ENCODE assay signal across 24 cellular contexts in genomic region chr2:158486150-158486969, GRCh38. TPM values are rescaled to one million over a fixed set of nuclear protein-coding genes. Genes with fewer than 3 reads are reported as not detected.
DNase-seq lines count a peak whose midpoint lies in the region; ATAC-seq, FAIRE-seq and TF ChIP-seq lines count a peak whose summit lies in the region.
"Had no signal": no experiment of that assay in that cellular context is flagged by ENCODE, and none has a peak within 500 bp of the region (broad histone marks: within the 10 kb centered on the region; RNA-seq: fewer than 3 reads in every experiment).

No MANE protein-coding gene starts in this region.

- H2BK120ac ChIP-seq in IMR-90 (ENCODE audit: low read depth, low read length): peak overlapping the region; percentile 33

- H3K27ac ChIP-seq in IMR-90 (ENCODE audit: insufficient read depth, low read length): peak overlapping the region; percentile 88; the same call in 1 of the 2 replicates
- H3K27ac ChIP-seq in mammary epithelial cell (ENCODE audit: insufficient read depth, low read depth, low read length): peak overlapping the region; percentile 32
- no peak overlapping the region for H3K27ac ChIP-seq in vagina
- no peak overlapping the region for H3K27ac ChIP-seq in lower lobe of right lung
- H3K27ac ChIP-seq: A549, BLaER1, KMS-11, prostate gland had no signal

- WGBS in IMR-90 (ENCODE audit: extremely low coverage in 2 of 2, insufficient read length in 1 of 2), 2 experiments: no CpG with 5 or more reads among the region's 3 CpGs
- WGBS in mammary epithelial cell (ENCODE audit: low coverage, missing lambda C conversion rate): 79% methylated on average over 3 of the region's 3 CpGs

- peak overlapping the region; percentile 9; the same call in 1 of the 2 replicates for H3K18ac ChIP-seq in IMR-90 (ENCODE audit: low read depth, low read length)

- H2AFZ ChIP-seq in IMR-90 (replicated peaks; ENCODE audit: low read length, poor library complexity) (no peak overlapping the region), mammary epithelial cell (ENCODE audit: low read depth, low read length) (peak overlapping the region; percentile 33)

- in situ Hi-C loops in IMR-90 (cut with MboI; ENCODE audit: low sequenced_read_pairs): no loop called here
- in situ Hi-C loops in mammary epithelial cell (cut with MboI; ENCODE audit: low sequenced_read_pairs in 2 of 2): no loop called here

- no peak overlapping the region for H2AK9ac ChIP-seq in IMR-90 (replicated peaks; ENCODE audit: low read depth, low read length, poor library complexity)

- H2AK5ac ChIP-seq in IMR-90 (ENCODE audit: low read depth, low read length): 0 out of 2 replicates have a peak overlapping the region, but pooled peaks have one; percentile 12

- no peak overlapping the region for H3K56ac ChIP-seq in IMR-90 (ENCODE audit: extremely low read depth, insufficient read depth, low read length)

- intact Hi-C loops in IMR-90 (cut with micrococcal nuclease) (loop anchor here (5.0 kb wide), 1 partner anchor 101 kb away; no protein-coding TSS in a partner anchor), mammary epithelial cell (cut with micrococcal nuclease) (no loop called here), mucosa of descending colon (cut with DNase I, micrococcal nuclease) (no loop called here), vagina (cut with DNase I) (no loop called here), lower lobe of right lung (cut with DNase I) (no loop called here)

- H3K14ac ChIP-seq in IMR-90 (replicated peaks; ENCODE audit: low read depth, low read length): no peak overlapping the region; the same call in 1 of the 2 replicates

- H3K23ac ChIP-seq in IMR-90 (ENCODE audit: low read depth, low read length): peak overlapping the region; percentile 26; the same call in 1 of the 2 replicates

- peak overlapping the region; percentile 75 for H2BK5ac ChIP-seq in IMR-90 (ENCODE audit: low read depth, low read length, poor library complexity, severe bottlenecking)

- H3K9ac ChIP-seq in IMR-90 (ENCODE audit: low read depth, low read length) (no peak overlapping the region), mammary epithelial cell (ENCODE audit: insufficient read depth, low read length) (no peak overlapping the region)
- H3K9ac ChIP-seq: BLaER1, KMS-11 had no signal

- peaks cover 28 to 52% of the 10 kb centered on the region in 2 experiments for H3K79me1 ChIP-seq in IMR-90 (ENCODE audit: low read depth in 1 of 2, low read length in 2 of 2)

- H4K91ac ChIP-seq in IMR-90 (ENCODE audit: insufficient read depth, low read depth, low read length): peak overlapping the region; percentile 31; the same call in 1 of the 2 replicates

- peak overlapping the region; percentile 31; the same call in 1 of the 2 replicates for H2BK20ac ChIP-seq in IMR-90 (ENCODE audit: low read depth, low read length)

- H3K36me3 ChIP-seq in IMR-90 (ENCODE audit: control insufficient read depth, insufficient read depth, low read length) (no peaks in the 10 kb centered on the region), mammary epithelial cell (ENCODE audit: insufficient read depth, low read length) (no peaks in the 10 kb centered on the region), mucosa of descending colon (ENCODE audit: low read depth) (no peaks in the 10 kb centered on the region), vagina (no peaks in the 10 kb centered on the region), lower lobe of right lung (no peaks in the 10 kb centered on the region)
- H3K36me3 ChIP-seq: BLaER1, prostate gland had no signal

- POLR2A ChIA-PET in IMR-90 (lab: Charles Lee; ENCODE audit: unreplicated experiment): no interaction called here

- no peak overlapping the region for H4K5ac ChIP-seq in IMR-90 (ENCODE audit: low read depth, low read length)

- TF ChIP-seq CTCF in D721Med (IDR thresholded peaks at IDR 0.05; ENCODE audit: insufficient read depth, missing control alignments) (no peak), IMR-90 (conservative IDR thresholded peaks at IDR 0.05; ENCODE audit: low read depth, low read length) (no peak), mammary epithelial cell (conservative IDR thresholded peaks at IDR 0.05 in 1 of 2, IDR thresholded peaks at IDR 0.05 in 1 of 2; ENCODE audit: extremely low read depth in 1 of 2, insufficient read depth in 1 of 2, low read depth in 1 of 2, low read length in 2 of 2) (no peak), mucosa of descending colon (IDR thresholded peaks at IDR 0.05) (no peak), vagina (IDR thresholded peaks at IDR 0.05) (no peak), lower lobe of right lung (IDR thresholded peaks at IDR 0.05) (no peak)

- H3K4ac ChIP-seq in IMR-90 (ENCODE audit: low read depth, low read length): peak overlapping the region; percentile 14; the same call in 1 of the 2 replicates

- peaks cover 10% of the 10 kb centered on the region; the same call in 1 of the 2 replicates for H3K9me1 ChIP-seq in IMR-90 (ENCODE audit: insufficient read depth, low read length)

- ATAC-seq in IMR-90 (ENCODE audit: low read depth) (no peak), mucosa of descending colon (peak; percentile 18), GM19023 (IDR thresholded peaks at IDR 0.05; ENCODE audit: unreplicated experiment) (no peak), lower lobe of right lung (no peak)
- ATAC-seq: A549, left lobe of liver had no signal

- H3K4me2 ChIP-seq in IMR-90 (ENCODE audit: low read depth, low read length): peak overlapping the region; percentile 62
- peak overlapping the region; percentile 34 for H3K4me2 ChIP-seq in mammary epithelial cell (ENCODE audit: insufficient read depth, low read depth, low read length)
- H3K4me2 ChIP-seq: BLaER1 had no signal

- no TSS peak for BruUV-seq in IMR-90 (replicated peaks; lab: Mats Ljungman, UMichigan)
- BruUV-seq in mammary epithelial cell (replicated peaks; lab: Mats Ljungman, UMichigan): TSS peak; percentile 43

- dilution Hi-C loops in IMR-90 (cut with HindIII; ENCODE audit: low sequenced_read_pairs, unreplicated experiment) (no loop called here), mammary epithelial cell (cut with HindIII; ENCODE audit: low sequenced_read_pairs) (no loop called here)

- no peak for TF ChIP-seq RAD21 in IMR-90 (IDR thresholded peaks at IDR 0.05; ENCODE audit: low read length)

- CTCF ChIA-PET in IMR-90 (lab: Yijun Ruan, JAX): interaction anchor here (0.6 kb wide), 1 partner anchor 23 kb away, joined by 3 read pairs; no protein-coding TSS in a partner anchor
- CTCF ChIA-PET in mammary epithelial cell (lab: Charles Lee; ENCODE audit: low non-redundant PET): no interaction called here

- peak overlapping the region; percentile 10; the same call in 2 of the 3 replicates for H2BK15ac ChIP-seq in IMR-90 (ENCODE audit: low read depth, low read length)

- peaks cover 9% of the 10 kb centered on the region for H3K4me1 ChIP-seq in IMR-90 (ENCODE audit: control insufficient read depth, insufficient read depth, low read length)
- peaks cover 24% of the 10 kb centered on the region for H3K4me1 ChIP-seq in mammary epithelial cell (ENCODE audit: insufficient read depth, low read length)
- no peaks in the 10 kb centered on the region for H3K4me1 ChIP-seq in mucosa of descending colon (ENCODE audit: low read depth)
- peaks cover 38% of the 10 kb centered on the region for H3K4me1 ChIP-seq in vagina
- H3K4me1 ChIP-seq in lower lobe of right lung: peaks cover 22% of the 10 kb centered on the region
- H3K4me1 ChIP-seq: prostate gland had no signal

- H3K4me3 ChIP-seq in IMR-90 (ENCODE audit: insufficient read depth, low read depth, low read length) (no peak overlapping the region), mammary epithelial cell (replicated peaks in 1 of 3; ENCODE audit: insufficient read depth in 1 of 3, low read depth in 2 of 3, low read length in 3 of 3) (no peak overlapping the region), mucosa of descending colon (no peak overlapping the region), vagina (no peak overlapping the region), lower lobe of right lung (no peak overlapping the region)
- H3K4me3 ChIP-seq: A549, BLaER1, prostate gland, smooth muscle cell had no signal

- TF ChIP-seq POLR2A in IMR-90 (IDR thresholded peaks at IDR 0.05; ENCODE audit: low read depth, low read length) (no peak), vagina (IDR thresholded peaks at IDR 0.05) (no peak)

- peaks cover 10% of the 10 kb centered on the region; the same call in 1 of the 2 replicates for H4K20me1 ChIP-seq in IMR-90 (ENCODE audit: insufficient read depth, low read length)
- no peaks in the 10 kb centered on the region for H4K20me1 ChIP-seq in mammary epithelial cell (ENCODE audit: insufficient read depth, low read length)

- peak overlapping the region in 1 of 2 experiments; percentile 20; a peak in 1 of 4 replicates for H4K8ac ChIP-seq in IMR-90 (ENCODE audit: low read depth in 2 of 2, low read length in 2 of 2)

- DNase-seq in D721Med (ENCODE audit: insufficient read length, low spot score) (no peak), IMR-90 (peak; percentile 5), mammary epithelial cell (no peak), mucosa of descending colon (no peak), vagina (ENCODE audit: extremely low spot score in 2 of 2) (no peak), lower lobe of right lung (no peak)
- DNase-seq in effector CD4-positive, alpha-beta T cell: no peak
- DNase-seq: activated CD4-positive, alpha-beta T cell treated with anti-CD3 and anti-CD28 coated beads, Interleukin-2, amount 50 U/mL, for 1 hour; activated CD8-positive, alpha-beta memory T cell treated with anti-CD3 and anti-CD28 coated beads, Interleukin-2, amount 50 U/mL, for 4 hours; activated gamma-delta T cell treated with Interleukin-2 at 50 U/mL for 16 hours; midbrain; NCI-H187 treated with DMSO at 0.1 percent for 48 hours; NCI-H226; NCI-H82; SIG-M5; stimulated activated CD4-positive, alpha-beta T cell treated with anti-CD3 and anti-CD28 coated beads, Interleukin-4, amount 100 ng/mL, for 1 hour had no signal

- H3K27me3 ChIP-seq in IMR-90 (ENCODE audit: control insufficient read depth, insufficient read depth, low read length) (no peaks in the 10 kb centered on the region), mammary epithelial cell (ENCODE audit: insufficient read depth, low read length) (no peaks in the 10 kb centered on the region), vagina (no peaks in the 10 kb centered on the region), lower lobe of right lung (ENCODE audit: low read depth) (no peaks in the 10 kb centered on the region)
- H3K27me3 ChIP-seq: BLaER1 had no signal

- peaks cover 95% of the 10 kb centered on the region for H3K79me2 ChIP-seq in mammary epithelial cell (ENCODE audit: insufficient read depth, low read length)

- H3K9me3 ChIP-seq in IMR-90 (ENCODE audit: control insufficient read depth, insufficient read depth, low read length): no peaks in the 10 kb centered on the region
- H3K9me3 ChIP-seq in mammary epithelial cell (replicated peaks; ENCODE audit: insufficient read depth, low read length): no peaks in the 10 kb centered on the region
- no peaks in the 10 kb centered on the region for H3K9me3 ChIP-seq in mucosa of descending colon
- no peaks in the 10 kb centered on the region for H3K9me3 ChIP-seq in vagina
- H3K9me3 ChIP-seq in lower lobe of right lung: no peaks in the 10 kb centered on the region
- H3K9me3 ChIP-seq: A549, BLaER1, prostate gland had no signal

- FAIRE-seq in D721Med (lab: Jason Lieb, UNC): peak; percentile 21
- FAIRE-seq: A549 had no signal

RNA-seq across cellular contexts. Expression of gene PKP4, which starts 29.6 kb away (rescaled TPM):
- total RNA-seq in IMR-90 (2012; rRNA removed): 37.5 and 37.8 TPM in 2 replicates
- 18.6 and 20.1 TPM in 2 replicates for polyA plus RNA-seq in IMR-90 (2012; rRNA removed)
- polyA plus RNA-seq in IMR-90 (2012; cell fraction: cytosol; rRNA removed): 7.9 and 9.2 TPM in 2 replicates
- 33.8 and 61.9 TPM in 2 replicates for polyA plus RNA-seq in IMR-90 (2012; cell fraction: nucleus; rRNA removed; ENCODE audit: low replicate concordance)
- 10 to 100 TPM; 64.8 to 82.6 TPM for total RNA-seq in mammary epithelial cell
- polyA plus RNA-seq in mammary epithelial cell: 35.9 TPM
- polyA minus RNA-seq in mammary epithelial cell: 94.6 TPM
- 10 to 100 TPM; 41.6 to 59.1 (median 51.1) TPM for total RNA-seq in mucosa of descending colon
- total RNA-seq in vagina: 71.5 TPM
- total RNA-seq in lower lobe of right lung: 57.0 TPM

RNA-seq across cellular contexts. Expression of gene CCDC148, which starts 29.8 kb away (rescaled TPM):
- total RNA-seq in IMR-90 (2012; rRNA removed) (0.18 and 0.56 TPM in 2 replicates), mammary epithelial cell (1 to 10 TPM in 1 of 2 donors, under 1 TPM in 1; 0.71 to 1.3 TPM), mucosa of descending colon (under 1 TPM in 2 of 3 donors, not detected in 1; 0.20 to 0.38 TPM), vagina (not detected), lower lobe of right lung (2.8 TPM)
- polyA plus RNA-seq in IMR-90 (2012; rRNA removed) (0.17 and 0.31 TPM in 2 replicates), mammary epithelial cell (0.35 TPM)
- polyA plus RNA-seq in IMR-90 (2012; cell fraction: cytosol; rRNA removed): 0.04 TPM in 1 of 2 replicates, not detected in the other
- 0.08 and 0.62 TPM in 2 replicates for polyA plus RNA-seq in IMR-90 (2012; cell fraction: nucleus; rRNA removed; ENCODE audit: low replicate concordance)
- polyA minus RNA-seq in mammary epithelial cell: not detected
- total RNA-seq: T-helper 1 cell treated with Interleukin-12 subunit alpha and Interleukin-12 subunit beta and Interleukin-4 antibody, amounts not matched to agents 30 ng/mL and 1 ng/mL, for 36 hours had no signal
- polyA plus RNA-seq: smooth muscle cell had no signal

Comparison
In these comparisons a context has a peak if more than half of its experiments do, and no peak if none do; other contexts are left out.
1. H3K27ac ChIP-seq: peak in IMR-90 (single experiment) and mammary epithelial cell (single experiment); none in vagina (single experiment) and lower lobe of right lung (single experiment).